ENCODE assay signal across 21 cellular contexts in the genomic region with DNA sequence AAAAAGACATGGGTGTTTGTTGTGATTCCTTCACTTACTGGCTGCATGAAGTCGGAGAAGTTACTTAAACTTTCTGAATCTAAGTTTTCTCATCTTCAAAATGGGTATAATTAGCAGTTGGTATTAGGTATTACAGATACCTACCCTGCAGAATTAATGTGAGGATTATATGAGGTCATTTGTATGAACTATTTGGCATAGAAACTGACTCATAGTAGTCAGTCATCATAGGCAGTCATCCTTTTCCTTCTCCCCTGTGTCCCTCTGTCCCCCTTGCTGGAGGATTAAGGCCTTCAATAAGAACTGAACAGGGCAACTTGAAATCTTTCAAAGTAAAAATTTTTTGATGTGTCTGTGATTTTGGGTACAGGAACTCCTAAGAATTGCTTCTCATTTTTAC. TPM values are rescaled to one million over a fixed set of nuclear protein-coding genes. Genes with fewer than 3 reads are reported as not detected.
A peak's percentile ranks its signal among the peaks of the same experiment; 100 is the strongest.
DNase-seq lines count a peak whose midpoint lies in the region; ATAC-seq, FAIRE-seq and TF ChIP-seq lines count a peak whose summit lies in the region.
"Had no signal": no experiment of that assay in that cellular context is flagged by ENCODE, and none has a peak within 500 bp of the region (broad histone marks: within the 10 kb centered on the region; RNA-seq: fewer than 3 reads in every experiment).

No MANE protein-coding gene starts in this region.

- H3K23ac ChIP-seq in IMR-90 (ENCODE audit: low read depth, low read length), result no peak overlapping the region

- H2AK9ac ChIP-seq in IMR-90 (replicated peaks; ENCODE audit: low read depth, low read length, poor library complexity), result no peak overlapping the region

- no TSS peak for BruUV-seq in IMR-90 (replicated peaks; lab: Mats Ljungman, UMichigan)

- peaks cover 6 to 23% (median 19%) of the 10 kb centered on the region in 4 donors for H3K4me1 Mint-ChIP-seq in CD4-positive, CD25-positive, alpha-beta regulatory T cell
- H3K4me1 Mint-ChIP-seq in mesothelial cell of epicardium, result no peaks in the 10 kb centered on the region

- H3K27ac Mint-ChIP-seq in CD4-positive, CD25-positive, alpha-beta regulatory T cell, result peak overlapping the region in 2 of 3 donors; percentile 28 to 44
- no peak overlapping the region for H3K27ac Mint-ChIP-seq in mesothelial cell of epicardium
- H3K27ac Mint-ChIP-seq: CD4-positive, alpha-beta T cell had no signal

- no peak overlapping the region for H2BK5ac ChIP-seq in IMR-90 (ENCODE audit: low read depth, low read length, poor library complexity, severe bottlenecking)

- H3K9ac ChIP-seq in IMR-90 (ENCODE audit: low read depth, low read length) (no peak overlapping the region), smooth muscle cell (ENCODE audit: low read depth) (no peak overlapping the region)

- TF ChIP-seq RAD21 in IMR-90 (IDR thresholded peaks at IDR 0.05; ENCODE audit: low read length), result no peak

- in situ Hi-C loops in IMR-90 (cut with MboI; ENCODE audit: low sequenced_read_pairs), result no loop called here

- no peak overlapping the region for H4K91ac ChIP-seq in IMR-90 (ENCODE audit: insufficient read depth, low read depth, low read length)

- H3K27me3 Mint-ChIP-seq in CD4-positive, CD25-positive, alpha-beta regulatory T cell, result no peaks in the 10 kb centered on the region
- H3K27me3 Mint-ChIP-seq in mesothelial cell of epicardium (ENCODE audit: low read depth), result no peaks in the 10 kb centered on the region
- H3K27me3 Mint-ChIP-seq: CD4-positive, alpha-beta T cell had no signal

- H3K79me2 ChIP-seq in smooth muscle cell (ENCODE audit: low read depth), result no peaks in the 10 kb centered on the region

- FAIRE-seq in bronchial epithelial cell (lab: Jason Lieb, UNC), result no peak

- WGBS in IMR-90 (ENCODE audit: extremely low coverage in 2 of 2, insufficient read length in 1 of 2), 2 experiments, result no CpG with 5 or more reads among the region's 1 CpG
- WGBS in aorta, 2 donors, result 88 to 96% methylated on average over 1 of the region's 1 CpG
- WGBS in smooth muscle cell (ENCODE audit: low lambda C conversion rate), result 96% methylated on average over 1 of the region's 1 CpG

- peaks cover 76% of the 10 kb centered on the region for H3K36me3 ChIP-seq in CD4-positive, CD25-positive, alpha-beta regulatory T cell (ENCODE audit: control insufficient read depth, insufficient read depth, low read length)
- H3K36me3 ChIP-seq in IMR-90 (ENCODE audit: control insufficient read depth, insufficient read depth, low read length) (peaks cover 28% of the 10 kb centered on the region), bronchial epithelial cell (ENCODE audit: control insufficient read depth, insufficient read depth, low read length) (peaks cover 9% of the 10 kb centered on the region), aorta (ENCODE audit: control insufficient read depth in 1 of 2, insufficient read depth in 2 of 2, low read length in 1 of 2) (peaks cover 9 to 16% of the 10 kb centered on the region in 2 donors), smooth muscle cell (ENCODE audit: low read depth) (peaks cover 23% of the 10 kb centered on the region)

- H3K27ac ChIP-seq in CD4-positive, CD25-positive, alpha-beta regulatory T cell (ENCODE audit: insufficient read depth, low read length, poor library complexity, severe bottlenecking), result no peak overlapping the region
- H3K27ac ChIP-seq in IMR-90 (ENCODE audit: insufficient read depth, low read length) (no peak overlapping the region), foreskin keratinocyte (no peak overlapping the region), aorta (ENCODE audit: low read depth in 1 of 2, low read length in 2 of 2) (no peak overlapping the region), smooth muscle cell (ENCODE audit: low read depth) (no peak overlapping the region)
- H3K27ac ChIP-seq: HL-60, SJSA1 had no signal

- no peak overlapping the region for H2AK5ac ChIP-seq in IMR-90 (ENCODE audit: low read depth, low read length)

- TF ChIP-seq CTCF in IMR-90 (conservative IDR thresholded peaks at IDR 0.05; ENCODE audit: low read depth, low read length) (no peak), bronchial epithelial cell (IDR thresholded peaks at IDR 0.05; ENCODE audit: insufficient read depth, low read length, severe bottlenecking) (no peak), foreskin keratinocyte (conservative IDR thresholded peaks at IDR 0.05) (no peak), mesothelial cell of epicardium (IDR thresholded peaks at IDR 0.05; ENCODE audit: unreplicated experiment) (no peak), smooth muscle cell (IDR thresholded peaks at IDR 0.05; ENCODE audit: borderline replicate concordance, insufficient read depth, poor library complexity, severe bottlenecking) (no peak)

- no peak for TF ChIP-seq POLR2A in IMR-90 (IDR thresholded peaks at IDR 0.05; ENCODE audit: low read depth, low read length)

- DNase-seq in CD4-positive, CD25-positive, alpha-beta regulatory T cell, result no peak
- peak; percentile 13 for DNase-seq in IMR-90
- peak; percentile 57 for DNase-seq in bronchial epithelial cell (ENCODE audit: low read depth)
- DNase-seq in foreskin keratinocyte, result peak in 1 of 2 donors; percentile 20
- DNase-seq in HEK293T (ENCODE audit: extremely low spot score), result no peak
- no peak for DNase-seq in aorta
- DNase-seq in mesothelial cell of epicardium (ENCODE audit: low spot score in 2 of 2, unreplicated experiment in 2 of 2), result no peak
- DNase-seq in smooth muscle cell (lab: John Stamatoyannopoulos, UW; ENCODE audit: unreplicated experiment), result no peak
- DNase-seq: BE2C; Caco-2; CD4-positive, alpha-beta T cell; GF-D8; Kasumi-1; NCI-H1092 treated with DMSO at 0.1 percent for 48 hours; NCI-H146; NCI-H2081; NCI-H2171 treated with DMSO at 0.1 percent for 48 hours; NCI-H748 treated with DMSO at 0.1 percent for 48 hours had no signal

- H3K14ac ChIP-seq in IMR-90 (replicated peaks; ENCODE audit: low read depth, low read length), result no peak overlapping the region

- dilution Hi-C loops in IMR-90 (cut with HindIII; ENCODE audit: low sequenced_read_pairs, unreplicated experiment), result no loop called here

- H3K4me3 ChIP-seq in CD4-positive, CD25-positive, alpha-beta regulatory T cell (ENCODE audit: low read depth, low read length), result no peak overlapping the region
- H3K4me3 ChIP-seq in IMR-90 (ENCODE audit: insufficient read depth, low read depth, low read length) (no peak overlapping the region), bronchial epithelial cell (ENCODE audit: low read depth, low read length) (no peak overlapping the region), aorta (ENCODE audit: low read length in 2 of 2) (no peak overlapping the region), smooth muscle cell (no peak overlapping the region)
- H3K4me3 ChIP-seq: SJSA1 had no signal

- H3K4me1 ChIP-seq in CD4-positive, CD25-positive, alpha-beta regulatory T cell (ENCODE audit: control insufficient read depth, insufficient read depth, low read length, poor library complexity, severe bottlenecking), result no peaks in the 10 kb centered on the region
- H3K4me1 ChIP-seq in IMR-90 (ENCODE audit: control insufficient read depth, insufficient read depth, low read length) (0 out of 2 replicates have a peak, but pooled peaks cover 2% of the 10 kb centered on the region), foreskin keratinocyte (no peaks in the 10 kb centered on the region), aorta (ENCODE audit: control insufficient read depth in 1 of 2, insufficient read depth in 2 of 2, low read length in 2 of 2) (no peaks in the 10 kb centered on the region), smooth muscle cell (ENCODE audit: low read depth) (no peaks in the 10 kb centered on the region)
- H3K4me1 ChIP-seq: BE2C, Caco-2 had no signal

- intact Hi-C loops in IMR-90 (cut with micrococcal nuclease) (no loop called here), aorta (cut with DNase I) (no loop called here)

- peaks cover 16 to 39% of the 10 kb centered on the region in 2 experiments; a peak in 3 of 4 replicates for H3K79me1 ChIP-seq in IMR-90 (ENCODE audit: low read depth in 1 of 2, low read length in 2 of 2)

- no peak overlapping the region for H4K5ac ChIP-seq in IMR-90 (ENCODE audit: low read depth, low read length)

- no peak overlapping the region for H4K8ac ChIP-seq in IMR-90 (ENCODE audit: low read depth in 2 of 2, low read length in 2 of 2)

- ATAC-seq in CD4-positive, CD25-positive, alpha-beta regulatory T cell (ENCODE audit: low read depth in 2 of 2), result no peak
- ATAC-seq in IMR-90 (ENCODE audit: low read depth) (no peak), foreskin keratinocyte (peak; percentile 61), aorta (ENCODE audit: low FRiP score) (no peak)
- ATAC-seq: HCT116 had no signal

- H3K9me1 ChIP-seq in IMR-90 (ENCODE audit: insufficient read depth, low read length), result peaks cover 7% of the 10 kb centered on the region

- H3K9me3 ChIP-seq in CD4-positive, CD25-positive, alpha-beta regulatory T cell (ENCODE audit: control insufficient read depth in 2 of 2, low read length in 2 of 2), result no peaks in the 10 kb centered on the region
- H3K9me3 ChIP-seq in IMR-90 (ENCODE audit: control insufficient read depth, insufficient read depth, low read length) (no peaks in the 10 kb centered on the region), aorta (ENCODE audit: control insufficient read depth, low read length) (no peaks in the 10 kb centered on the region), smooth muscle cell (replicated peaks; ENCODE audit: low read depth) (no peaks in the 10 kb centered on the region)
- H3K9me3 ChIP-seq: BE2C, Caco-2, SJSA1 had no signal

- no peak overlapping the region for H2BK120ac ChIP-seq in IMR-90 (ENCODE audit: low read depth, low read length)

- POLR2A ChIA-PET in IMR-90 (lab: Charles Lee; ENCODE audit: unreplicated experiment), result no interaction called here
- POLR2A ChIA-PET in HEK293T (lab: Yijun Ruan, JAX), result no interaction called here

- peak overlapping the region in 1 of 4 donors; percentile 34 for H3K4me3 Mint-ChIP-seq in CD4-positive, CD25-positive, alpha-beta regulatory T cell
- no peak overlapping the region for H3K4me3 Mint-ChIP-seq in mesothelial cell of epicardium
- H3K4me3 Mint-ChIP-seq: CD4-positive, alpha-beta T cell had no signal

- H3K36me3 Mint-ChIP-seq in CD4-positive, CD25-positive, alpha-beta regulatory T cell, result peaks cover 62% of the 10 kb centered on the region
- peaks cover 41% of the 10 kb centered on the region for H3K36me3 Mint-ChIP-seq in mesothelial cell of epicardium

- H3K18ac ChIP-seq in IMR-90 (ENCODE audit: low read depth, low read length), result no peak overlapping the region

- H2AFZ ChIP-seq in IMR-90 (replicated peaks; ENCODE audit: low read length, poor library complexity) (no peak overlapping the region), smooth muscle cell (ENCODE audit: low read depth) (no peak overlapping the region)

- H2BK20ac ChIP-seq in IMR-90 (ENCODE audit: low read depth, low read length), result no peak overlapping the region

- H2BK15ac ChIP-seq in IMR-90 (ENCODE audit: low read depth, low read length), result no peak overlapping the region

- no peaks in the 10 kb centered on the region for H3F3A ChIP-seq in smooth muscle cell (ENCODE audit: low read depth)

- no peak overlapping the region for H3K4ac ChIP-seq in IMR-90 (ENCODE audit: low read depth, low read length)

- H4K20me1 ChIP-seq in IMR-90 (ENCODE audit: insufficient read depth, low read length), result peaks cover 4% of the 10 kb centered on the region; the same call in 1 of the 2 replicates
- peaks cover 25% of the 10 kb centered on the region for H4K20me1 ChIP-seq in smooth muscle cell (ENCODE audit: low read depth)

- H3K27me3 ChIP-seq in CD4-positive, CD25-positive, alpha-beta regulatory T cell (ENCODE audit: control insufficient read depth, insufficient read depth, low read length), result no peaks in the 10 kb centered on the region
- H3K27me3 ChIP-seq in IMR-90 (ENCODE audit: control insufficient read depth, insufficient read depth, low read length) (no peaks in the 10 kb centered on the region), bronchial epithelial cell (ENCODE audit: control insufficient read depth, insufficient read depth, low read length) (no peaks in the 10 kb centered on the region), foreskin keratinocyte (no peaks in the 10 kb centered on the region), aorta (ENCODE audit: control insufficient read depth in 1 of 2, insufficient read depth in 2 of 2, low read length in 1 of 2) (no peaks in the 10 kb centered on the region), smooth muscle cell (ENCODE audit: low read depth) (no peaks in the 10 kb centered on the region)
- H3K27me3 ChIP-seq: BE2C, SJSA1 had no signal

- no peak overlapping the region for H3K4me2 ChIP-seq in IMR-90 (ENCODE audit: low read depth, low read length)
- no peak overlapping the region for H3K4me2 ChIP-seq in smooth muscle cell

- H3K9me3 Mint-ChIP-seq in CD4-positive, CD25-positive, alpha-beta regulatory T cell, result peaks cover 0 to 2% (median 0%) of the 10 kb centered on the region in 7 donors
- no peaks in the 10 kb centered on the region for H3K9me3 Mint-ChIP-seq in mesothelial cell of epicardium
- H3K9me3 Mint-ChIP-seq: CD4-positive, alpha-beta T cell had no signal

- CTCF ChIA-PET in IMR-90 (lab: Yijun Ruan, JAX), result no interaction called here
- CTCF ChIA-PET in HEK293T (lab: Yijun Ruan, JAX), result no interaction called here

- H3K56ac ChIP-seq in IMR-90 (ENCODE audit: extremely low read depth, insufficient read depth, low read length), result no peak overlapping the region

RNA-seq across cellular contexts. Expression of gene RALGAPB, which starts 26.3 kb away (rescaled TPM):
- 59.1 TPM for total RNA-seq in CD4-positive, CD25-positive, alpha-beta regulatory T cell
- polyA plus RNA-seq in CD4-positive, CD25-positive, alpha-beta regulatory T cell, result 10 to 100 TPM; 10.7 to 11.4 (median 11.0) TPM
- total RNA-seq in IMR-90 (2012; rRNA removed) (30.3 and 32.8 TPM in 2 replicates), bronchial epithelial cell (20.8 and 28.4 TPM in 2 replicates), foreskin keratinocyte (25.9 and 30.9 TPM in 2 replicates), aorta (10 to 100 TPM; 35.5 to 41.3 TPM), mesothelial cell of epicardium (42.2 to 45.4 TPM (median 43.5 TPM) in 3 replicates), smooth muscle cell (33.3 and 43.2 TPM in 2 replicates)
- polyA plus RNA-seq in IMR-90 (2012; rRNA removed) (11.2 and 12.7 TPM in 2 replicates), foreskin keratinocyte (5.5 and 6.1 TPM in 2 replicates), aorta (10 to 100 TPM in 1 of 2 donors, 1 to 10 TPM in 1; 5.9 to 12.8 TPM), smooth muscle cell (8.9 and 11.4 TPM in 2 replicates)
- polyA plus RNA-seq in IMR-90 (2012; cell fraction: cytosol; rRNA removed), result 2.4 and 3.1 TPM in 2 replicates
- polyA plus RNA-seq in IMR-90 (2012; cell fraction: nucleus; rRNA removed; ENCODE audit: low replicate concordance), result 6.1 and 45.2 TPM in 2 replicates

Comparison
In these comparisons a context has a peak if more than half of its experiments do, and no peak if none do; other contexts are left out.
1. DNase-seq: peak in IMR-90 (single experiment) and bronchial epithelial cell (single experiment); none in CD4-positive, CD25-positive, alpha-beta regulatory T cell (0 of 3), HEK293T (single experiment), aorta (0 of 2), mesothelial cell of epicardium (0 of 2) and smooth muscle cell (single experiment).